ENCODE assay signal across 9 cellular contexts in the genomic region with DNA sequence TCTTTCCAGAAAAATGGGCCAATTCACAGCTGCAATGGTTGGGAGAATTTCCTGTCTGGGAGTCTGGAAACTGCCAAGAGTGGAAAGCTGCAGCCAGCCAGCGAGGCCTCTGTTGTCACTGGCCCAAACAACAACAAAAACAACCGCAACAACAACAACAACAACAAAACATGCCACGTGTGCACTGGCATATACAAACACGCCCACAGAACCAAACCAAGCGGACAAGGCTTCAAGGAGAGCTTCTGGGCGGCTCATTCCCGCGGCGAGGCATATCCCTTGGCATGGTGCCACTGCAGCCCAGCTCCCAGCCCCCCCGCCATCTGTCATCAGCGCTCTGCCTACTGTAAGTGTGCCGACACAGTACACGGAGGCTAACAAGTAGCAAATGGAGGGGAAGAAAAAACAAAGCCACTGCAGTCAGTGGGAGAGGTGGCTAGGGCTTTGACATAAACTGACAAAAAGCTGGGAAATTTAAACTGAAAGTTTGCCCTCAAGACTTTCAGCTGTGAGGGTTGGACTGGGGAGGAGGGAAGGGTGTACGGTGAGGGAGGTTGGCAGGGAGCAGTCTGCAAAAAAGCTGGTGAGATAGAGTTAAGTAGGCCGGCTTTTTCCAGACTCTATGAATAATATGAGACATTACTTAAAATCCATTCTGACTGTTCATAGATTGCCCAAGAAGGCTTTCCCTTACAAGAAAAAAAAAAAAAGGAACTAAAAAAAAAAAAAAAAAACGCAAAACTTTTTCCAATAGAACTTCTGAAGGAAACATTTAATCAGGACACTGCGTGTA.
DNase-seq lines count a peak whose midpoint lies in the region; ATAC-seq and TF ChIP-seq lines count a peak whose summit lies in the region.
"Had no signal": no experiment of that assay in that cellular context is flagged by ENCODE, and none has a peak within 500 bp of the region (broad histone marks: within the 10 kb centered on the region; RNA-seq: fewer than 3 reads in every experiment).

No MANE protein-coding gene starts in this region.

- peak overlapping the region; percentile 66 to 91 (median 79) for H3K27ac Mint-ChIP-seq in brain
- no peak overlapping the region for H3K27ac Mint-ChIP-seq in stimulated activated effector memory CD8-positive, alpha-beta T cell treated with anti-CD3 and anti-CD28 coated beads, Interleukin-12 subunit alpha, Interleukin-12 subunit beta, amount 100 ng/mL, for 72 hours
- H3K27ac Mint-ChIP-seq: activated B cell treated with CpG ODN at 0.5 μM for 24 hours had no signal

- H3K4me3 ChIP-seq in testis: peak overlapping the region in 1 of 2 donors; percentile 9

- WGBS in testis, 2 donors: 22 to 24% methylated on average over 13 to 17 of the region's 17 CpGs

- intact Hi-C loops in testis (cut with DNase I; ENCODE audit: low total_unique reads): no loop called here

- no peak for TF ChIP-seq POLR2A in testis (IDR thresholded peaks at IDR 0.05)

- no peak overlapping the region for H3K27ac ChIP-seq in testis

- no peaks in the 10 kb centered on the region for H3K36me3 Mint-ChIP-seq in brain
- H3K36me3 Mint-ChIP-seq in stimulated activated effector memory CD8-positive, alpha-beta T cell treated with anti-CD3 and anti-CD28 coated beads, Interleukin-12 subunit alpha, Interleukin-12 subunit beta, amount 100 ng/mL, for 72 hours: no peaks in the 10 kb centered on the region

- H3K4me1 Mint-ChIP-seq in brain: peaks cover 22% of the 10 kb centered on the region
- H3K4me1 Mint-ChIP-seq in stimulated activated effector memory CD8-positive, alpha-beta T cell treated with anti-CD3 and anti-CD28 coated beads, Interleukin-12 subunit alpha, Interleukin-12 subunit beta, amount 100 ng/mL, for 72 hours: no peaks in the 10 kb centered on the region
- H3K4me1 Mint-ChIP-seq: activated B cell treated with CpG ODN at 0.5 μM for 24 hours had no signal

- H3K27me3 ChIP-seq in testis: no peaks in the 10 kb centered on the region

- no peaks in the 10 kb centered on the region for H3K36me3 ChIP-seq in testis (ENCODE audit: low read depth, missing control alignments)

- H3K9me3 ChIP-seq in testis: no peaks in the 10 kb centered on the region

- H3K9me3 Mint-ChIP-seq in brain: peaks cover 0 to 6% (median 0%) of the 10 kb centered on the region in 5 experiments
- peaks cover 13% of the 10 kb centered on the region for H3K9me3 Mint-ChIP-seq in stimulated activated effector memory CD8-positive, alpha-beta T cell treated with anti-CD3 and anti-CD28 coated beads, Interleukin-12 subunit alpha, Interleukin-12 subunit beta, amount 100 ng/mL, for 72 hours
- H3K9me3 Mint-ChIP-seq: activated B cell treated with CpG ODN at 0.5 μM for 24 hours had no signal

- peak; percentile 71 for DNase-seq in AG20443 (ENCODE audit: low spot score)
- DNase-seq in NCI-H187 (lab: John Stamatoyannopoulos, UW): peak; percentile 36 to 53
- DNase-seq in islet precursor cell: peak; percentile 55
- DNase-seq in testis: peak; percentile 73
- no peak for DNase-seq in RKO (ENCODE audit: low spot score)
- DNase-seq in stimulated activated effector memory CD8-positive, alpha-beta T cell treated with anti-CD3 and anti-CD28 coated beads, Interleukin-12 subunit alpha, Interleukin-12 subunit beta, amount 100 ng/mL, for 72 hours (ENCODE audit: low spot score in 2 of 2): no peak
- no peak for DNase-seq in activated CD8-positive, alpha-beta memory T cell treated with anti-CD3 and anti-CD28 coated beads, Interleukin-2, amount 50 U/mL, for 48 hours
- DNase-seq: activated B cell treated with CpG ODN at 0.5 μM for 24 hours had no signal

- no peak for TF ChIP-seq CTCF in brain (conservative IDR thresholded peaks at IDR 0.05)
- no peak for TF ChIP-seq CTCF in testis (IDR thresholded peaks at IDR 0.05)

- no peaks in the 10 kb centered on the region for H3K4me1 ChIP-seq in testis

- no peak for ATAC-seq in stimulated activated effector memory CD8-positive, alpha-beta T cell treated with anti-CD3 and anti-CD28 coated beads, Interleukin-12 subunit alpha, Interleukin-12 subunit beta, amount 100 ng/mL, for 72 hours

- peak overlapping the region in 4 of 5 experiments; percentile 70 to 79 (median 74) for H3K4me3 Mint-ChIP-seq in brain
- H3K4me3 Mint-ChIP-seq in stimulated activated effector memory CD8-positive, alpha-beta T cell treated with anti-CD3 and anti-CD28 coated beads, Interleukin-12 subunit alpha, Interleukin-12 subunit beta, amount 100 ng/mL, for 72 hours: no peak overlapping the region
- H3K4me3 Mint-ChIP-seq: activated B cell treated with CpG ODN at 0.5 μM for 24 hours had no signal

- no peaks in the 10 kb centered on the region for H3K27me3 Mint-ChIP-seq in brain
- H3K27me3 Mint-ChIP-seq: activated B cell treated with CpG ODN at 0.5 μM for 24 hours had no signal

Comparison
In these comparisons a context has a peak if more than half of its experiments do, and no peak if none do; other contexts are left out.
1. DNase-seq: peak in AG20443 (single experiment), NCI-H187 (2 of 2), islet precursor cell (single experiment) and testis (single experiment); none in RKO (single experiment), stimulated activated effector memory CD8-positive, alpha-beta T cell treated with anti-CD3 and anti-CD28 coated beads, Interleukin-12 subunit alpha, Interleukin-12 subunit beta, amount 100 ng/mL, for 72 hours (0 of 2) and activated CD8-positive, alpha-beta memory T cell treated with anti-CD3 and anti-CD28 coated beads, Interleukin-2, amount 50 U/mL, for 48 hours (single experiment).